ENCODE assay signal across 22 cellular contexts in the genomic region with DNA sequence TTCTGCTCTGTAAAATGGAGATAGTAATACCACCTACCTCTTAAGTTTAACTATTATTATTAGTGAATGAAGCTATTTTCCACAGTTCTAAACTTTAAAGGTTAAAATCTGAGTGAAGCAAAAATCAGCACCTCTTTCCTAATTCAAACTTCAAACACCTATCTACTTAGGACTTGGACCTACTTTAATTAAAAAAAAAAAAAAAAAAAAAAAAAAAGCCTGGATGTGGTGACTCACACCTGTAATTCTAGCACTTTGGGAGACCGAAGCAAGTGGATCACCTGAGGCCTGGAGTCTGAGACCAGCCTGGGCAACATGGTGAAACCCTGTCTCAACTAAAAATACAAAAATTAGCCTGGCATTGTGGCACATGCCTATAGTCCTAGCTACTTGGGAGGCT. TPM values are rescaled to one million over a fixed set of nuclear protein-coding genes. Genes with fewer than 3 reads are reported as not detected.
DNase-seq lines count a peak whose midpoint lies in the region; ATAC-seq and TF ChIP-seq lines count a peak whose summit lies in the region.
"Had no signal": no experiment of that assay in that cellular context is flagged by ENCODE, and none has a peak within 500 bp of the region (broad histone marks: within the 10 kb centered on the region; RNA-seq: fewer than 3 reads in every experiment).

No MANE protein-coding gene starts in this region.

- no peak for TF ChIP-seq CTCF in endodermal cell (conservative IDR thresholded peaks at IDR 0.05)
- TF ChIP-seq CTCF in thoracic aorta (IDR thresholded peaks at IDR 0.05): no peak

- H3K4me1 ChIP-seq in endodermal cell (ENCODE audit: control insufficient read depth, insufficient read depth, low read length) (no peaks in the 10 kb centered on the region), thoracic aorta (ENCODE audit: control insufficient read depth in 1 of 2, low read depth in 2 of 2) (peaks cover 19 to 48% of the 10 kb centered on the region in 2 donors)

- peaks cover 78% of the 10 kb centered on the region for H3K4me1 Mint-ChIP-seq in activated naive CD4-positive, alpha-beta T cell treated with anti-CD3 and anti-CD28 coated beads, Interleukin-2, amount 50 U/mL, for 24 hours
- peaks cover 8% of the 10 kb centered on the region for H3K4me1 Mint-ChIP-seq in endodermal cell
- peaks cover 54% of the 10 kb centered on the region for H3K4me1 Mint-ChIP-seq in activated T-helper 2 cell treated with anti-CD3 and anti-CD28 coated beads, Interferon-gamma antibody, Interleukin-2, Interleukin-4, amounts not matched to agents 10 μg/mL and 5 μg/mL and 100 μg/mL, durations not matched to agents 14 hours and 24 hours and 36 hours (ENCODE audit: low read depth)

- H3K4me3 ChIP-seq in endodermal cell (ENCODE audit: low read length) (peak overlapping the region; percentile 39), thoracic aorta (no peak overlapping the region)
- H3K4me3 ChIP-seq: BLaER1 treated with 17β-estradiol and CSF1 and Interleukin-3, amounts not matched to agents 10 nM and 100 nM had no signal

- no peak overlapping the region for H3K9ac ChIP-seq in endodermal cell (ENCODE audit: extremely low read depth, low read length, poor library complexity, severe bottlenecking)

- peaks cover 33% of the 10 kb centered on the region for H3K9me3 ChIP-seq in endodermal cell (ENCODE audit: control insufficient read depth, low read length)
- no peaks in the 10 kb centered on the region for H3K9me3 ChIP-seq in thoracic aorta

- H3K27me3 Mint-ChIP-seq in activated naive CD4-positive, alpha-beta T cell treated with anti-CD3 and anti-CD28 coated beads, Interleukin-2, amount 50 U/mL, for 24 hours: no peaks in the 10 kb centered on the region
- H3K27me3 Mint-ChIP-seq in endodermal cell (ENCODE audit: insufficient read depth): no peaks in the 10 kb centered on the region
- H3K27me3 Mint-ChIP-seq in activated T-helper 2 cell treated with anti-CD3 and anti-CD28 coated beads, Interferon-gamma antibody, Interleukin-2, Interleukin-4, amounts not matched to agents 10 μg/mL and 5 μg/mL and 100 μg/mL, durations not matched to agents 14 hours and 24 hours and 36 hours (ENCODE audit: low read depth): no peaks in the 10 kb centered on the region
- H3K27me3 Mint-ChIP-seq: IgD-negative memory B cell had no signal

- intact Hi-C loops in activated T-helper 2 cell treated with anti-CD3 and anti-CD28 coated beads, Interferon-gamma antibody, Interleukin-2, Interleukin-4, amounts not matched to agents 10 μg/mL and 5 μg/mL and 100 μg/mL, durations not matched to agents 14 hours and 24 hours and 36 hours (cut with micrococcal nuclease): loop anchor here (10.0 kb wide), 1 partner anchor 883 kb away; the partner anchor contains the start of gene MAP3K14

- CTCF ChIA-PET in HEK293T (lab: Yijun Ruan, JAX): interaction anchor here (5.1 kb wide), 1 partner anchor 14 kb away, joined by 24 read pairs; no protein-coding TSS in a partner anchor

- no peak overlapping the region for H3K27ac ChIP-seq in endodermal cell (ENCODE audit: low read depth, low read length)
- H3K27ac ChIP-seq in thoracic aorta: peak overlapping the region; percentile 32 to 43
- H3K27ac ChIP-seq: BLaER1 treated with 17β-estradiol and CSF1 and Interleukin-3, amounts not matched to agents 10 nM and 100 nM; HL-60; RWPE1 had no signal

- WGBS in endodermal cell (ENCODE audit: insufficient coverage in 1 of 2, insufficient read length in 1 of 2), 2 experiments: 80 to 97% methylated on average over 1 of the region's 1 CpG

- POLR2A ChIA-PET in HEK293T (lab: Yijun Ruan, JAX): interaction anchor here (1.0 kb wide), 1 partner anchor 69 kb away, joined by 3 read pairs; no protein-coding TSS in a partner anchor

- DNase-seq in activated naive CD4-positive, alpha-beta T cell (lab: John Stamatoyannopoulos, UW): no peak
- DNase-seq in HEK293T (ENCODE audit: extremely low spot score) (no peak), endodermal cell (no peak), thoracic aorta (ENCODE audit: low spot score) (no peak), OCI-M1 (lab: John Stamatoyannopoulos, UW) (no peak), NOMO-1 treated with DMSO at 0.1 percent for 48 hours (lab: John Stamatoyannopoulos, UW; ENCODE audit: unreplicated experiment) (no peak)
- no peak for DNase-seq in activated T-helper 2 cell treated with anti-CD3 and anti-CD28 coated beads, Interferon-gamma antibody, Interleukin-2, Interleukin-4, amounts not matched to agents 10 μg/mL and 5 μg/mL and 100 μg/mL, durations not matched to agents 14 hours and 24 hours and 36 hours (ENCODE audit: low spot score)
- DNase-seq: 8988T; Calu3; DMS79; H7; NCI-H1417 treated with DMSO at 0.1 percent for 48 hours; NCI-H1930; NCI-H2171; NCI-H446; NCI-H69; NK-92 treated with Interleukin-12 subunit alpha and Interleukin-12 subunit beta, amount 100 ng/mL, for 24 hours had no signal

- H3K4me3 Mint-ChIP-seq in activated naive CD4-positive, alpha-beta T cell treated with anti-CD3 and anti-CD28 coated beads, Interleukin-2, amount 50 U/mL, for 24 hours: no peak overlapping the region
- H3K4me3 Mint-ChIP-seq in endodermal cell: no peak overlapping the region
- no peak overlapping the region for H3K4me3 Mint-ChIP-seq in activated T-helper 2 cell treated with anti-CD3 and anti-CD28 coated beads, Interferon-gamma antibody, Interleukin-2, Interleukin-4, amounts not matched to agents 10 μg/mL and 5 μg/mL and 100 μg/mL, durations not matched to agents 14 hours and 24 hours and 36 hours (ENCODE audit: low read depth)
- H3K4me3 Mint-ChIP-seq: IgD-negative memory B cell had no signal

- H3K27me3 ChIP-seq in endodermal cell (ENCODE audit: control insufficient read depth, insufficient read depth, low read length, poor library complexity, severe bottlenecking) (no peaks in the 10 kb centered on the region), thoracic aorta (replicated peaks; ENCODE audit: insufficient read depth) (no peaks in the 10 kb centered on the region)
- H3K27me3 ChIP-seq: BLaER1 treated with 17β-estradiol and CSF1 and Interleukin-3, amounts not matched to agents 10 nM and 100 nM had no signal

- peaks cover 3% of the 10 kb centered on the region for H3K36me3 Mint-ChIP-seq in activated naive CD4-positive, alpha-beta T cell treated with anti-CD3 and anti-CD28 coated beads, Interleukin-2, amount 50 U/mL, for 24 hours
- peaks cover 45% of the 10 kb centered on the region for H3K36me3 Mint-ChIP-seq in endodermal cell (ENCODE audit: low read depth)
- H3K36me3 Mint-ChIP-seq in activated T-helper 2 cell treated with anti-CD3 and anti-CD28 coated beads, Interferon-gamma antibody, Interleukin-2, Interleukin-4, amounts not matched to agents 10 μg/mL and 5 μg/mL and 100 μg/mL, durations not matched to agents 14 hours and 24 hours and 36 hours (ENCODE audit: low read depth): peaks cover 17% of the 10 kb centered on the region

- no peaks in the 10 kb centered on the region for H3K9me3 Mint-ChIP-seq in activated naive CD4-positive, alpha-beta T cell treated with anti-CD3 and anti-CD28 coated beads, Interleukin-2, amount 50 U/mL, for 24 hours
- H3K9me3 Mint-ChIP-seq in endodermal cell: peaks cover 27% of the 10 kb centered on the region
- no peaks in the 10 kb centered on the region for H3K9me3 Mint-ChIP-seq in activated T-helper 2 cell treated with anti-CD3 and anti-CD28 coated beads, Interferon-gamma antibody, Interleukin-2, Interleukin-4, amounts not matched to agents 10 μg/mL and 5 μg/mL and 100 μg/mL, durations not matched to agents 14 hours and 24 hours and 36 hours
- H3K9me3 Mint-ChIP-seq: IgD-negative memory B cell had no signal

- H3K27ac Mint-ChIP-seq in activated naive CD4-positive, alpha-beta T cell treated with anti-CD3 and anti-CD28 coated beads, Interleukin-2, amount 50 U/mL, for 24 hours: peak overlapping the region; percentile 17
- no peak overlapping the region for H3K27ac Mint-ChIP-seq in endodermal cell
- no peak overlapping the region for H3K27ac Mint-ChIP-seq in activated T-helper 2 cell treated with anti-CD3 and anti-CD28 coated beads, Interferon-gamma antibody, Interleukin-2, Interleukin-4, amounts not matched to agents 10 μg/mL and 5 μg/mL and 100 μg/mL, durations not matched to agents 14 hours and 24 hours and 36 hours

- peaks cover 8% of the 10 kb centered on the region for H3K36me3 ChIP-seq in endodermal cell (ENCODE audit: control insufficient read depth, insufficient read depth, low read length)
- no peaks in the 10 kb centered on the region for H3K36me3 ChIP-seq in thoracic aorta

- ATAC-seq in thoracic aorta (ENCODE audit: insufficient number of reproducible peaks, low FRiP score, low read depth): no peak

TF ChIP-seq in HEK293T, 16 proteins besides CTCF, POLR2A, EP300 and RAD21:
- no peak for TF ChIP-seq L3MBTL2 (conservative IDR thresholded peaks at IDR 0.05)
- peak; percentile 70 for TF ChIP-seq ZNF384 (IDR thresholded peaks at IDR 0.05)
- TF ChIP-seq HDGF (IDR thresholded peaks at IDR 0.05; ENCODE audit: borderline replicate concordance): no peak
- no peak for TF ChIP-seq FOXA1 (IDR thresholded peaks at IDR 0.05)

RNA-seq across cellular contexts. Expression of gene KANSL1, which starts 5.0 kb away (rescaled TPM):
- total RNA-seq in endodermal cell (100 to 1,000 TPM; 137 to 144 TPM), thoracic aorta (100 to 1,000 TPM in 1 of 2 donors, 10 to 100 TPM in 1; 86.5 to 102 TPM)
- polyA plus RNA-seq in endodermal cell (2013, experiment 1 of 2): 51.0 TPM
- 47.0 TPM for polyA plus RNA-seq in endodermal cell (2013, experiment 2 of 2)
- total RNA-seq in activated T-helper 2 cell treated with anti-CD3 and anti-CD28 coated beads, Interferon-gamma antibody, Interleukin-2, Interleukin-4, amounts not matched to agents 10 μg/mL and 5 μg/mL and 100 μg/mL, durations not matched to agents 14 hours and 24 hours and 36 hours: 91.5 and 93.9 TPM in 2 replicates
